ENCODE assay signal across 9 cellular contexts in the genomic region with DNA sequence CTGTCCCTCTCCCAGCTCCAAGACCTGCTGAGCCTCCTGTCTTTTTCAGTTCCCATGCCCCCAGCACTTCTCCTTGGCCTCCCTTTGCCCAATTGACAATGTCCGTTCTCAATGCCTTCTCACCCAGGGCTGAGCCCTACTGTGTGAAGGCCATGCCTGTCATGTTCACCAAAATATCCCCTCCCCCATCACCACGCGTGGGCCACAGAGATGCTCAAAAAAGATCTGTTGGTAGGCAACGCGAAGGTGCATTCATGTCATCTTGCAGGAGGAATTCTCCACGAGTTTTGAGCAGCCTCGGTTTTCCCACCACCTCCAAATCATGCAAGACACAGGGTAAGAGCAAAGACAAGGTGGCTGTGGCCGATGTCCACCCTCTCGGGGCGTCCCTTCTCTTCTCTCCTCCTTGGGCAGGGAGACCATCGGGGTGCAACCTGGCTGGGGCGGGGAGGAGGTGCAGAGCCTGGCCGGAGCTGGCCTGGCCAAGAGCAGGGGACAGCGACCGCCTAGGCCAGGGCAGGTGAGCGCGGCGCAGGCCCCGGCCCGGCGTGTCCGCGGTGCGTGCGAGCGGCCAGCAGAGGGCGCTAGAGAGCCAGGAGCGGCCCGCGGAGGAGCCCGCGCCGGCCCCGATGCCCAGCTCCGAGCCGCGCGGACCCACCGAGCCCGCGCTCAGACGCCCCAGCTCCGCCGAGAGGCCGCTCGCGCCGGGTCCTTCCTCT. TPM values are rescaled to one million over a fixed set of nuclear protein-coding genes. Genes with fewer than 3 reads are reported as not detected.
A peak's percentile ranks its signal among the peaks of the same experiment; 100 is the strongest.
DNase-seq lines count a peak whose midpoint lies in the region; TF ChIP-seq lines count a peak whose summit lies in the region.
"Not testable (repeated sequence)": the region's sequence is repeated elsewhere in the genome, so short reads cannot be mapped to it uniquely, and the experiment has no call there.
"Had no signal": no experiment of that assay in that cellular context is flagged by ENCODE, and none has a peak within 500 bp of the region (broad histone marks: within the 10 kb centered on the region; RNA-seq: fewer than 3 reads in every experiment).

No MANE protein-coding gene starts in this region.

- not testable (repeated sequence) for H3K27ac Mint-ChIP-seq in T-helper 2 cell treated with Interferon-gamma antibody and Interleukin-4, amounts not matched to agents 5 μg/mL and 100 μg/mL, for 36 hours

- TF ChIP-seq CTCF in 22Rv1 (IDR thresholded peaks at IDR 0.05) (peak; percentile 66), GM12874 (IDR thresholded peaks at IDR 0.05; ENCODE audit: insufficient read depth, low read depth, low read length) (peak; percentile 81), epithelial cell of proximal tubule (conservative IDR thresholded peaks at IDR 0.05; ENCODE audit: low read depth, low read length) (peak; percentile 50)

- H3K4me3 ChIP-seq in epithelial cell of proximal tubule (ENCODE audit: low read depth, low read length), result peak overlapping the region; percentile 16

- not testable (repeated sequence) for H3K4me1 Mint-ChIP-seq in T-helper 2 cell treated with Interferon-gamma antibody and Interleukin-4, amounts not matched to agents 5 μg/mL and 100 μg/mL, for 36 hours (ENCODE audit: low read depth)

- peaks cover 13% of the 10 kb centered on the region for H3K27me3 Mint-ChIP-seq in T-helper 2 cell treated with Interferon-gamma antibody and Interleukin-4, amounts not matched to agents 5 μg/mL and 100 μg/mL, for 36 hours (ENCODE audit: low read depth)

- H3K9me3 Mint-ChIP-seq in T-helper 2 cell treated with Interferon-gamma antibody and Interleukin-4, amounts not matched to agents 5 μg/mL and 100 μg/mL, for 36 hours, result not testable (repeated sequence)

- H3K4me3 Mint-ChIP-seq in T-helper 2 cell treated with Interferon-gamma antibody and Interleukin-4, amounts not matched to agents 5 μg/mL and 100 μg/mL, for 36 hours, result peak overlapping the region; percentile 50

- H3K27ac ChIP-seq in 22Rv1, result not testable (repeated sequence)

- DNase-seq in NCI-H146 (lab: John Stamatoyannopoulos, UW) (peak; percentile 21), activated gamma-delta T cell (lab: John Stamatoyannopoulos, UW) (peak; percentile 27), lung microvascular endothelial cell (ENCODE audit: low read depth in 2 of 2) (peak; percentile 30 to 57)
- peak; percentile 58 for DNase-seq in T-helper 2 cell treated with Interferon-gamma antibody and Interleukin-4, amounts not matched to agents 5 μg/mL and 100 μg/mL, for 36 hours (ENCODE audit: low spot score)
- DNase-seq in epithelial cell of proximal tubule (ENCODE audit: low read depth), result not testable (repeated sequence)
- peak; percentile 21 to 53 (median 46) for DNase-seq in stimulated activated CD4-positive, alpha-beta T cell treated with anti-CD3 and anti-CD28 coated beads, Interleukin-1b, Interleukin-23, amount 100 ng/mL, for 24 hours (ENCODE audit: low read depth in 4 of 4, low spot score in 1 of 4)

- not testable (repeated sequence) for H3K36me3 Mint-ChIP-seq in T-helper 2 cell treated with Interferon-gamma antibody and Interleukin-4, amounts not matched to agents 5 μg/mL and 100 μg/mL, for 36 hours (ENCODE audit: low read depth)

RNA-seq across cellular contexts. Expression of a gene that starts 56.3 kb away (rescaled TPM):
- not detected in 2 replicates for total RNA-seq in epithelial cell of proximal tubule
- total RNA-seq in lung microvascular endothelial cell, result not detected in 2 replicates
- total RNA-seq: A172 had no signal
